In genomic region chr3:188230962-188231361, GRCh38 we compare ENCODE assay signal across 11 cellular contexts.
DNase-seq lines count a peak whose midpoint lies in the region; ATAC-seq, FAIRE-seq and TF ChIP-seq lines count a peak whose summit lies in the region.
"Had no signal": no experiment of that assay in that cellular context is flagged by ENCODE, and none has a peak within 500 bp of the region (broad histone marks: within the 10 kb centered on the region; RNA-seq: fewer than 3 reads in every experiment).

No MANE protein-coding gene starts in this region.

- no peak for FAIRE-seq in GM19239 (lab: Jason Lieb, UNC)

- DNase-seq in BJ (ENCODE audit: low read depth) = peak; percentile 29
- peak; percentile 70 for DNase-seq in MG63
- DNase-seq in fibroblast of mammary gland (ENCODE audit: low read depth) = peak; percentile 78
- no peak for DNase-seq in prostate gland (ENCODE audit: low spot score)
- DNase-seq in right lobe of liver = no peak
- no peak for DNase-seq in GM19239 (ENCODE audit: insufficient read length, low spot score)
- no peak for DNase-seq in SJCRH30
- DNase-seq in NCI-H2081 treated with DMSO at 0.1 percent for 48 hours (lab: John Stamatoyannopoulos, UW) = no peak
- DNase-seq: CD4-positive, CD25-positive, alpha-beta regulatory T cell; effector memory CD4-positive, alpha-beta T cell; NCI-H187 treated with DMSO at 0.1 percent for 48 hours had no signal

- H3K4me1 ChIP-seq in prostate gland (replicated peaks) (peaks cover 8% of the 10 kb centered on the region), right lobe of liver (no peaks in the 10 kb centered on the region), SJCRH30 (no peaks in the 10 kb centered on the region)

- TF ChIP-seq CTCF in BJ (IDR thresholded peaks at IDR 0.05; ENCODE audit: insufficient read depth, low read depth, low read length) (no peak), fibroblast of mammary gland (conservative IDR thresholded peaks at IDR 0.05; ENCODE audit: control insufficient read depth, insufficient read depth, low read depth, low read length) (no peak), prostate gland (IDR thresholded peaks at IDR 0.05) (no peak), right lobe of liver (IDR thresholded peaks at IDR 0.05) (no peak)

- intact Hi-C loops in prostate gland (cut with DNase I) = no loop called here
- intact Hi-C loops in right lobe of liver (cut with DNase I) = no loop called here

- 57% methylated on average over 5 of the region's 5 CpGs for WGBS in prostate gland
- WGBS in right lobe of liver (ENCODE audit: insufficient coverage, low coverage, low lambda C conversion rate, missing lambda C conversion rate) = 91% methylated on average over 4 of the region's 5 CpGs

- H3K27me3 ChIP-seq in BJ (ENCODE audit: control insufficient read depth, insufficient read depth, low read length) (no peaks in the 10 kb centered on the region), MG63 (no peaks in the 10 kb centered on the region), prostate gland (replicated peaks; ENCODE audit: insufficient read depth) (no peaks in the 10 kb centered on the region), right lobe of liver (no peaks in the 10 kb centered on the region), SJCRH30 (no peaks in the 10 kb centered on the region)

- TF ChIP-seq POLR2A in prostate gland (IDR thresholded peaks at IDR 0.05) = no peak
- TF ChIP-seq POLR2A in right lobe of liver (IDR thresholded peaks at IDR 0.05) = no peak

- no peaks in the 10 kb centered on the region for H3K36me3 ChIP-seq in BJ (ENCODE audit: control insufficient read depth, insufficient read depth, low read length)
- H3K36me3 ChIP-seq in MG63 = peaks cover 27% of the 10 kb centered on the region
- H3K36me3 ChIP-seq in prostate gland = no peaks in the 10 kb centered on the region
- H3K36me3 ChIP-seq in right lobe of liver = no peaks in the 10 kb centered on the region
- no peaks in the 10 kb centered on the region for H3K36me3 ChIP-seq in SJCRH30

- H3K4me3 ChIP-seq in BJ (ENCODE audit: low read depth, low read length) = no peak overlapping the region
- H3K4me3 ChIP-seq in MG63 = no peak overlapping the region
- no peak overlapping the region for H3K4me3 ChIP-seq in fibroblast of mammary gland (ENCODE audit: control insufficient read depth, low read depth, low read length)
- no peak overlapping the region for H3K4me3 ChIP-seq in prostate gland
- no peak overlapping the region for H3K4me3 ChIP-seq in right lobe of liver
- no peak overlapping the region for H3K4me3 ChIP-seq in SJCRH30

- H3K27ac ChIP-seq in prostate gland (peak overlapping the region; percentile 40 to 57), right lobe of liver (no peak overlapping the region), SJCRH30 (no peak overlapping the region)

- POLR2A ChIA-PET in BJ (lab: Charles Lee) = no interaction called here

- H3K9me3 ChIP-seq in MG63 (no peaks in the 10 kb centered on the region; the same call in 1 of the 2 replicates), prostate gland (no peaks in the 10 kb centered on the region), right lobe of liver (no peaks in the 10 kb centered on the region), SJCRH30 (replicated peaks) (no peaks in the 10 kb centered on the region)

- CTCF ChIA-PET in BJ (lab: Yijun Ruan, JAX) = interaction anchor here (1.2 to 1.5 kb wide), 2 partner anchors 19 to 490 kb away, joined by 3 read pairs; no protein-coding TSS in a partner anchor

- no peak for ATAC-seq in right lobe of liver

Comparison
In these comparisons a context has a peak if more than half of its experiments do, and no peak if none do; other contexts are left out.
1. DNase-seq: peak in BJ (single experiment), MG63 (single experiment) and fibroblast of mammary gland (single experiment); none in prostate gland (single experiment), right lobe of liver (0 of 3), GM19239 (single experiment), SJCRH30 (0 of 2) and NCI-H2081 treated with DMSO at 0.1 percent for 48 hours (single experiment).
2. H3K27ac ChIP-seq: peak in prostate gland (2 of 2); none in right lobe of liver (0 of 3) and SJCRH30 (single experiment).